Comparison of ENCODE assay signal across 13 cellular contexts in the genomic region with DNA sequence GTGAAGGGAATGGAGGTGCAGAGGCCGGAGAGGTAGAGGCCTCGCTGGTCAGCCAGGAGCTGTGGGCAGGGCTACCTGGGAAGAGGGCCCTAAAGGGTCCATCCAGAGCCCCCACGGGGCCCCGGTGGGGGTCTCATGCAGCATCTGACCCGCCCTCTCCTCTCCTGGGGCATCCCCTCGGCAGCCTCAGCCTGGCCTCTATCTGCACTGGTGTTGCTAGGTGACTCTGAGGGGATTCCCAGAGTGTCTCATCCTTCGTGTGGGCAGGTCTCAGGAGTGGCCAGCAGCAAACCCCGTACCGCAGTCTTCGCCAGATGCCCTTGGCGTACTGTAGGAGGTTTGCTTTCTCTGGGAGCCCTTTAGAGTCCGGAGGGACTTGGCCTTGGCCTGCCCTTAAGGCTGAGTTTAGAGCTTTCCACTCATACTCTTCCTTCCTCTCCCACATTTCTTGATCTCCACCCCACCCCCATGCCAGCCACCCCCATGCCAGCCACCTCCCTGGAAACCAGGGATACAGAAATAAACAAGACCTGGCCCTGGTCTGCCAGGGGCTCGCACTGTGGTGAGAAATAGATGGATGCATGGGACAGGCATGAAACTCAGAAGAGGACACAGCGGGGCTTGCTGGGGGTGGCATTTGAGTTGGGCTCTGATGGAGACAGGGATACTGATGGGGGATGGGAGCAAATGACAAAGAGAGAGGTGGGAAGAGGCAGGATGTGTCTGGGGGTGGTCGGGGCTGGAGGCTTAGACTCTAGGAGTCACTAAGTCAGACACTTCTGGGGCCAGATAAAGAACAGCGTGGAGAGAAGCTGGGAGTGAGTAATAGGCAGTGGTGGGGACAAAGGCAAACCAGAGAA. TPM values are rescaled to one million over a fixed set of nuclear protein-coding genes. Genes with fewer than 3 reads are reported as not detected.
DNase-seq lines count a peak whose midpoint lies in the region; ATAC-seq and TF ChIP-seq lines count a peak whose summit lies in the region.
"Had no signal": no experiment of that assay in that cellular context is flagged by ENCODE, and none has a peak within 500 bp of the region (broad histone marks: within the 10 kb centered on the region; RNA-seq: fewer than 3 reads in every experiment).

No MANE protein-coding gene starts in this region.

- H3K9me3 Mint-ChIP-seq in activated naive CD4-positive, alpha-beta T cell treated with anti-CD3 and anti-CD28 coated beads for 36 hours, result no peaks in the 10 kb centered on the region
- H3K9me3 Mint-ChIP-seq in activated naive CD4-positive, alpha-beta T cell treated with anti-CD3 and anti-CD28 coated beads, Interleukin-2, amount 10 ng/mL, durations not matched to agents 7 days and 5 days, result no peaks in the 10 kb centered on the region
- H3K9me3 Mint-ChIP-seq in stimulated activated naive CD8-positive, alpha-beta T cell treated with anti-CD3 and anti-CD28 coated beads, Interleukin-15, amount 100 ng/mL, for 72 hours, result no peaks in the 10 kb centered on the region

- intact Hi-C loops in activated naive CD4-positive, alpha-beta T cell treated with anti-CD3 and anti-CD28 coated beads for 36 hours (cut with micrococcal nuclease), result no loop called here

- CTCF ChIA-PET in activated naive CD4-positive, alpha-beta T cell treated with anti-CD3 and anti-CD28 coated beads for 36 hours (lab: Charles Lee), result interaction anchor here (0.6 to 3.9 kb wide), 29 partner anchors 8 to 336 kb away, joined by 3 to 32 read pairs (median 5); a partner anchor contains a TSS
- CTCF ChIA-PET in activated naive CD4-positive, alpha-beta T cell treated with anti-CD3 and anti-CD28 coated beads, Interleukin-2, amount 10 ng/mL, durations not matched to agents 7 days and 5 days (lab: Charles Lee), result interaction anchor here (0.7 to 1.6 kb wide), 22 partner anchors 8 to 336 kb away, joined by 3 to 9 read pairs (median 3); no protein-coding TSS in a partner anchor

- no peaks in the 10 kb centered on the region for H3K27me3 Mint-ChIP-seq in activated naive CD4-positive, alpha-beta T cell treated with anti-CD3 and anti-CD28 coated beads for 36 hours (ENCODE audit: low read depth)
- peaks cover 14% of the 10 kb centered on the region for H3K27me3 Mint-ChIP-seq in activated naive CD4-positive, alpha-beta T cell treated with anti-CD3 and anti-CD28 coated beads, Interleukin-2, amount 10 ng/mL, durations not matched to agents 7 days and 5 days
- H3K27me3 Mint-ChIP-seq in stimulated activated naive CD8-positive, alpha-beta T cell treated with anti-CD3 and anti-CD28 coated beads, Interleukin-15, amount 100 ng/mL, for 72 hours, result no peaks in the 10 kb centered on the region

- H3K36me3 Mint-ChIP-seq in activated naive CD4-positive, alpha-beta T cell treated with anti-CD3 and anti-CD28 coated beads for 36 hours (ENCODE audit: low read depth), result no peaks in the 10 kb centered on the region
- no peaks in the 10 kb centered on the region for H3K36me3 Mint-ChIP-seq in activated naive CD4-positive, alpha-beta T cell treated with anti-CD3 and anti-CD28 coated beads, Interleukin-2, amount 10 ng/mL, durations not matched to agents 7 days and 5 days

- H3K4me3 Mint-ChIP-seq in activated naive CD4-positive, alpha-beta T cell treated with anti-CD3 and anti-CD28 coated beads for 36 hours, result no peak overlapping the region
- no peak overlapping the region for H3K4me3 Mint-ChIP-seq in activated naive CD4-positive, alpha-beta T cell treated with anti-CD3 and anti-CD28 coated beads, Interleukin-2, amount 10 ng/mL, durations not matched to agents 7 days and 5 days
- no peak overlapping the region for H3K4me3 Mint-ChIP-seq in stimulated activated naive CD8-positive, alpha-beta T cell treated with anti-CD3 and anti-CD28 coated beads, Interleukin-15, amount 100 ng/mL, for 72 hours

- no peak overlapping the region for H3K27ac Mint-ChIP-seq in activated naive CD4-positive, alpha-beta T cell treated with anti-CD3 and anti-CD28 coated beads for 36 hours
- no peak overlapping the region for H3K27ac Mint-ChIP-seq in activated naive CD4-positive, alpha-beta T cell treated with anti-CD3 and anti-CD28 coated beads, Interleukin-2, amount 10 ng/mL, durations not matched to agents 7 days and 5 days
- peak overlapping the region in 1 of 2 donors; percentile 2 for H3K27ac Mint-ChIP-seq in stimulated activated naive CD8-positive, alpha-beta T cell treated with anti-CD3 and anti-CD28 coated beads, Interleukin-15, amount 100 ng/mL, for 72 hours

- peak; percentile 47 for DNase-seq in activated naive CD4-positive, alpha-beta T cell treated with anti-CD3 and anti-CD28 coated beads for 36 hours
- DNase-seq in activated naive CD4-positive, alpha-beta T cell treated with anti-CD3 and anti-CD28 coated beads, Interleukin-2, amount 10 ng/mL, durations not matched to agents 7 days and 5 days, result no peak
- peak; percentile 78 for DNase-seq in islet precursor cell
- no peak for DNase-seq in stimulated activated naive CD8-positive, alpha-beta T cell treated with anti-CD3 and anti-CD28 coated beads, Interleukin-15, amount 100 ng/mL, for 72 hours
- DNase-seq: activated gamma-delta T cell; effector memory CD4-positive, alpha-beta T cell; NCI-H510A treated with DMSO at 0.1 percent for 48 hours; T-helper 1 cell had no signal

- peaks cover 23% of the 10 kb centered on the region for H3K4me1 Mint-ChIP-seq in activated naive CD4-positive, alpha-beta T cell treated with anti-CD3 and anti-CD28 coated beads for 36 hours (ENCODE audit: low read depth)
- H3K4me1 Mint-ChIP-seq in activated naive CD4-positive, alpha-beta T cell treated with anti-CD3 and anti-CD28 coated beads, Interleukin-2, amount 10 ng/mL, durations not matched to agents 7 days and 5 days, result peaks cover 13% of the 10 kb centered on the region
- peaks cover 36% of the 10 kb centered on the region for H3K4me1 Mint-ChIP-seq in stimulated activated naive CD8-positive, alpha-beta T cell treated with anti-CD3 and anti-CD28 coated beads, Interleukin-15, amount 100 ng/mL, for 72 hours

- ATAC-seq in SK-N-SH treated with all-trans-retinoic acid at 6 μM for 48 hours, result peak; percentile 4; the same call in 2 of the 3 replicates
- ATAC-seq in stimulated activated naive CD8-positive, alpha-beta T cell treated with anti-CD3 and anti-CD28 coated beads, Interleukin-15, amount 100 ng/mL, for 72 hours, result peak; percentile 43
- no peak for ATAC-seq in GM21737 (IDR thresholded peaks at IDR 0.05; ENCODE audit: unreplicated experiment)
- no peak for ATAC-seq in GM19467 (IDR thresholded peaks at IDR 0.05; ENCODE audit: unreplicated experiment)
- ATAC-seq in HG03280 (IDR thresholded peaks at IDR 0.05; ENCODE audit: unreplicated experiment), result no peak

TF ChIP-seq in SK-N-SH treated with all-trans-retinoic acid at 6 μM for 48 hours, 23 proteins besides CTCF, POLR2A, EP300 and RAD21:
- TF ChIP-seq ZNF8 (CRISPR knock-in tag; IDR thresholded peaks at IDR 0.05) (no peak), ZC3H10 (CRISPR knock-in tag; IDR thresholded peaks at IDR 0.05) (no peak), ZFP3 (CRISPR knock-in tag; IDR thresholded peaks at IDR 0.05) (no peak), ZFP30 (CRISPR knock-in tag; IDR thresholded peaks at IDR 0.05) (no peak), ISL1 (CRISPR knock-in tag; IDR thresholded peaks at IDR 0.05) (no peak), GLIS3 (CRISPR knock-in tag; IDR thresholded peaks at IDR 0.05) (no peak), ESRRG (CRISPR knock-in tag; IDR thresholded peaks at IDR 0.05) (no peak), RARB (CRISPR knock-in tag; IDR thresholded peaks at IDR 0.05) (no peak), CSDC2 (CRISPR knock-in tag; IDR thresholded peaks at IDR 0.05) (no peak)
- TF ChIP-seq, protein P1, sequence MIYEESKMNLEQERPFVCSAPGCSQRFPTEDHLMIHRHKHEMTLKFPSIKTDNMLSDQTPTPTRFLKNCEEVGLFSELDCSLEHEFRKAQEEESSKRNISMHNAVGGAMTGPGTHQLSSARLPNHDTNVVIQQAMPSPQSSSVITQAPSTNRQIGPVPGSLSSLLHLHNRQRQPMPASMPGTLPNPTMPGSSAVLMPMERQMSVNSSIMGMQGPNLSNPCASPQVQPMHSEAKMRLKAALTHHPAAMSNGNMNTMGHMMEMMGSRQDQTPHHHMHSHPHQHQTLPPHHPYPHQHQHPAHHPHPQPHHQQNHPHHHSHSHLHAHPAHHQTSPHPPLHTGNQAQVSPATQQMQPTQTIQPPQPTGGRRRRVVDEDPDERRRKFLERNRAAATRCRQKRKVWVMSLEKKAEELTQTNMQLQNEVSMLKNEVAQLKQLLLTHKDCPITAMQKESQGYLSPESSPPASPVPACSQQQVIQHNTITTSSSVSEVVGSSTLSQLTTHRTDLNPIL (CRISPR knock-in tag; IDR thresholded peaks at IDR 0.05; ENCODE audit: low read depth), result no peak
- TF ChIP-seq, protein P2, sequence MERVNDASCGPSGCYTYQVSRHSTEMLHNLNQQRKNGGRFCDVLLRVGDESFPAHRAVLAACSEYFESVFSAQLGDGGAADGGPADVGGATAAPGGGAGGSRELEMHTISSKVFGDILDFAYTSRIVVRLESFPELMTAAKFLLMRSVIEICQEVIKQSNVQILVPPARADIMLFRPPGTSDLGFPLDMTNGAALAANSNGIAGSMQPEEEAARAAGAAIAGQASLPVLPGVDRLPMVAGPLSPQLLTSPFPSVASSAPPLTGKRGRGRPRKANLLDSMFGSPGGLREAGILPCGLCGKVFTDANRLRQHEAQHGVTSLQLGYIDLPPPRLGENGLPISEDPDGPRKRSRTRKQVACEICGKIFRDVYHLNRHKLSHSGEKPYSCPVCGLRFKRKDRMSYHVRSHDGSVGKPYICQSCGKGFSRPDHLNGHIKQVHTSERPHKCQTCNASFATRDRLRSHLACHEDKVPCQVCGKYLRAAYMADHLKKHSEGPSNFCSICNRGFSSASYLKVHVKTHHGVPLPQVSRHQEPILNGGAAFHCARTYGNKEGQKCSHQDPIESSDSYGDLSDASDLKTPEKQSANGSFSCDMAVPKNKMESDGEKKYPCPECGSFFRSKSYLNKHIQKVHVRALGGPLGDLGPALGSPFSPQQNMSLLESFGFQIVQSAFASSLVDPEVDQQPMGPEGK (CRISPR knock-in tag; IDR thresholded peaks at IDR 0.05; ENCODE audit: borderline replicate concordance), result no peak
TF ChIP-seq in SK-N-SH treated with all-trans-retinoic acid at 6 μM for 48 hours: peak in this region for 0.

RNA-seq across cellular contexts. Expression of a gene that starts 9.9 kb away (rescaled TPM):
- total RNA-seq in activated naive CD4-positive, alpha-beta T cell treated with anti-CD3 and anti-CD28 coated beads for 36 hours, result not detected
- total RNA-seq: osteocyte had no signal

RNA-seq across cellular contexts. Expression of a gene that starts 42.7 kb away (rescaled TPM):
- total RNA-seq in activated naive CD4-positive, alpha-beta T cell treated with anti-CD3 and anti-CD28 coated beads for 36 hours, result 10 to 100 TPM; 10.6 TPM

Comparison
In these comparisons a context has a peak if more than half of its experiments do, and no peak if none do; other contexts are left out.
1. DNase-seq: peak in activated naive CD4-positive, alpha-beta T cell treated with anti-CD3 and anti-CD28 coated beads for 36 hours (single experiment) and islet precursor cell (single experiment); none in activated naive CD4-positive, alpha-beta T cell treated with anti-CD3 and anti-CD28 coated beads, Interleukin-2, amount 10 ng/mL, durations not matched to agents 7 days and 5 days (single experiment) and stimulated activated naive CD8-positive, alpha-beta T cell treated with anti-CD3 and anti-CD28 coated beads, Interleukin-15, amount 100 ng/mL, for 72 hours (0 of 2).
2. ATAC-seq: peak in SK-N-SH treated with all-trans-retinoic acid at 6 μM for 48 hours (single experiment) and stimulated activated naive CD8-positive, alpha-beta T cell treated with anti-CD3 and anti-CD28 coated beads, Interleukin-15, amount 100 ng/mL, for 72 hours (single experiment); none in GM21737 (single experiment), GM19467 (single experiment) and HG03280 (single experiment).